23 cellular contexts compared by ENCODE assay signal in the genomic region with DNA sequence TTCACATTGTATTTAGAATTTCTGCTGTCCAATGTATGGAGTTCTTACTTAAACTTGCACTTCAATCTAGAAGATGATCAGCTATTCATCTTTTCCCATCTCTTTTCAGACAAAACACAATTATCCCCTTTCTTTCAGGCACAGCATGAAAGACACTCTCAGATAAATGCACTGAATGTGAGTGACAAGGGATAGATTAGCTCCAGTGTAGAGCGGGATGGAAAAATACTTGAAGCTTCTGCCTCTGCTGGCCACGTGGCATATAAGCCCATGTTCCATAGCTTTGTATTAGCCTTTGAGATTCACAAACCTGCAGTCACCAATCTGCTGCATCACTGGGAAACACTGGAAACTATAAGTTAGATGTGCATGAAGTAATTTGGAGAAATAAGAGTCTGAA.
A peak's percentile ranks its signal among the peaks of the same experiment; 100 is the strongest.
DNase-seq lines count a peak whose midpoint lies in the region; ATAC-seq and TF ChIP-seq lines count a peak whose summit lies in the region.
"Had no signal": no experiment of that assay in that cellular context is flagged by ENCODE, and none has a peak within 500 bp of the region (broad histone marks: within the 10 kb centered on the region; RNA-seq: fewer than 3 reads in every experiment).

No MANE protein-coding gene starts in this region.

- H3K27me3 ChIP-seq in endodermal cell (ENCODE audit: control insufficient read depth, insufficient read depth, low read length, poor library complexity, severe bottlenecking) = no peaks in the 10 kb centered on the region
- H3K27me3 ChIP-seq: ascending aorta, foreskin keratinocyte, pancreas, testis had no signal

- H3K27ac Mint-ChIP-seq in activated CD4-positive, alpha-beta T cell treated with anti-CD3 and anti-CD28 coated beads, Interleukin-2, amount 10 ng/mL, durations not matched to agents 24 days and 14 days = no peak overlapping the region
- H3K27ac Mint-ChIP-seq in activated CD4-positive, alpha-beta T cell treated with anti-CD3 and anti-CD28 coated beads, Interleukin-2, amount 10 ng/mL, durations not matched to agents 7 days and 5 days = no peak overlapping the region
- H3K27ac Mint-ChIP-seq in endodermal cell = no peak overlapping the region
- H3K27ac Mint-ChIP-seq: activated CD8-positive, alpha-beta T cell treated with anti-CD3 and anti-CD28 coated beads for 36 hours; activated naive CD4-positive, alpha-beta T cell treated with anti-CD3 and anti-CD28 coated beads, Interleukin-2, amount 50 U/mL, for 72 hours; activated T-cell treated with anti-CD3 and anti-CD28 coated beads, Interleukin-2, amount 50 U/mL, for 24 hours; memory B cell; naive thymus-derived CD4-positive, alpha-beta T cell; stimulated activated effector memory CD8-positive, alpha-beta T cell treated with anti-CD3 and anti-CD28 coated beads, Interleukin-12 subunit alpha, Interleukin-12 subunit beta, amount 100 ng/mL, for 72 hours; T-helper 2 cell treated with Interferon-gamma antibody and Interleukin-4, amounts not matched to agents 5 μg/mL and 100 μg/mL, for 36 hours had no signal

- no peak overlapping the region for H3K9ac ChIP-seq in endodermal cell (ENCODE audit: extremely low read depth, low read length, poor library complexity, severe bottlenecking)

- H3K36me3 ChIP-seq in endodermal cell (ENCODE audit: control insufficient read depth, insufficient read depth, low read length) = no peaks in the 10 kb centered on the region
- H3K36me3 ChIP-seq: ascending aorta, pancreas had no signal

- H3K4me1 Mint-ChIP-seq in activated CD4-positive, alpha-beta T cell treated with anti-CD3 and anti-CD28 coated beads, Interleukin-2, amount 10 ng/mL, durations not matched to agents 24 days and 14 days = no peaks in the 10 kb centered on the region
- H3K4me1 Mint-ChIP-seq in activated CD4-positive, alpha-beta T cell treated with anti-CD3 and anti-CD28 coated beads, Interleukin-2, amount 10 ng/mL, durations not matched to agents 7 days and 5 days = no peaks in the 10 kb centered on the region
- H3K4me1 Mint-ChIP-seq in endodermal cell = peaks cover 7% of the 10 kb centered on the region
- H3K4me1 Mint-ChIP-seq: memory B cell; naive thymus-derived CD4-positive, alpha-beta T cell; stimulated activated effector memory CD8-positive, alpha-beta T cell treated with anti-CD3 and anti-CD28 coated beads, Interleukin-12 subunit alpha, Interleukin-12 subunit beta, amount 100 ng/mL, for 72 hours had no signal

- DNase-seq in activated CD4-positive, alpha-beta T cell treated with anti-CD3 and anti-CD28 coated beads, Interleukin-2, amount 10 ng/mL, durations not matched to agents 24 days and 14 days = peak; percentile 37
- DNase-seq in activated CD4-positive, alpha-beta T cell treated with anti-CD3 and anti-CD28 coated beads, Interleukin-2, amount 10 ng/mL, durations not matched to agents 7 days and 5 days = no peak
- DNase-seq in NCI-H2227 treated with DMSO at 0.1 percent for 48 hours (lab: John Stamatoyannopoulos, UW) (peak; percentile 87), endodermal cell (no peak), superior temporal gyrus (ENCODE audit: extremely low spot score) (peak; percentile 46)
- no peak for DNase-seq in activated T-cell treated with anti-CD3 and anti-CD28 coated beads, Interleukin-2, amount 50 U/mL, for 48 hours
- DNase-seq: activated CD4-positive, CD25-positive, alpha-beta regulatory T cell; activated CD8-positive, alpha-beta T cell treated with anti-CD3 and anti-CD28 coated beads for 36 hours; activated T-cell treated with anti-CD3 and anti-CD28 coated beads, Interleukin-2, amount 50 U/mL, for 24 hours; central memory CD4-positive, alpha-beta T cell; DMS153; naive thymus-derived CD4-positive, alpha-beta T cell; pancreas; testis had no signal

- POLR2A ChIA-PET in activated CD4-positive, alpha-beta T cell treated with anti-CD3 and anti-CD28 coated beads, Interleukin-2, amount 10 ng/mL, durations not matched to agents 7 days and 5 days (lab: Charles Lee) = no interaction called here

- H3K27me3 Mint-ChIP-seq in activated CD4-positive, alpha-beta T cell treated with anti-CD3 and anti-CD28 coated beads, Interleukin-2, amount 10 ng/mL, durations not matched to agents 24 days and 14 days = peaks cover 19% of the 10 kb centered on the region
- peaks cover 10% of the 10 kb centered on the region for H3K27me3 Mint-ChIP-seq in activated CD4-positive, alpha-beta T cell treated with anti-CD3 and anti-CD28 coated beads, Interleukin-2, amount 10 ng/mL, durations not matched to agents 7 days and 5 days
- no peaks in the 10 kb centered on the region for H3K27me3 Mint-ChIP-seq in endodermal cell (ENCODE audit: insufficient read depth)
- H3K27me3 Mint-ChIP-seq: activated T-cell treated with anti-CD3 and anti-CD28 coated beads, Interleukin-2, amount 50 U/mL, for 24 hours; memory B cell had no signal

- ATAC-seq in HG03045 (IDR thresholded peaks at IDR 0.05; ENCODE audit: unreplicated experiment) = no peak
- ATAC-seq in HG03039 (IDR thresholded peaks at IDR 0.05; ENCODE audit: unreplicated experiment) = no peak
- ATAC-seq: activated CD8-positive, alpha-beta T cell treated with anti-CD3 and anti-CD28 coated beads for 36 hours; naive thymus-derived CD4-positive, alpha-beta T cell; pancreas; stimulated activated effector memory CD8-positive, alpha-beta T cell treated with anti-CD3 and anti-CD28 coated beads, Interleukin-12 subunit alpha, Interleukin-12 subunit beta, amount 100 ng/mL, for 72 hours had no signal

- CTCF ChIA-PET in activated CD4-positive, alpha-beta T cell treated with anti-CD3 and anti-CD28 coated beads, Interleukin-2, amount 10 ng/mL, durations not matched to agents 7 days and 5 days (lab: Charles Lee) = interaction anchor here (0.6 to 1.8 kb wide), 5 partner anchors 10 to 191 kb away, joined by 3 to 5 read pairs (median 3); a partner anchor contains a TSS

- peak; percentile 66 for TF ChIP-seq CTCF in endodermal cell (conservative IDR thresholded peaks at IDR 0.05)

- no peaks in the 10 kb centered on the region for H3K4me1 ChIP-seq in endodermal cell (ENCODE audit: control insufficient read depth, insufficient read depth, low read length)
- H3K4me1 ChIP-seq: ascending aorta, foreskin keratinocyte, pancreas, testis had no signal

- no peak overlapping the region for H3K4me3 Mint-ChIP-seq in activated CD4-positive, alpha-beta T cell treated with anti-CD3 and anti-CD28 coated beads, Interleukin-2, amount 10 ng/mL, durations not matched to agents 24 days and 14 days
- no peak overlapping the region for H3K4me3 Mint-ChIP-seq in activated CD4-positive, alpha-beta T cell treated with anti-CD3 and anti-CD28 coated beads, Interleukin-2, amount 10 ng/mL, durations not matched to agents 7 days and 5 days
- no peak overlapping the region for H3K4me3 Mint-ChIP-seq in endodermal cell
- H3K4me3 Mint-ChIP-seq: activated CD8-positive, alpha-beta T cell treated with anti-CD3 and anti-CD28 coated beads for 36 hours; activated T-cell treated with anti-CD3 and anti-CD28 coated beads, Interleukin-2, amount 50 U/mL, for 24 hours; memory B cell; naive thymus-derived CD4-positive, alpha-beta T cell; stimulated activated effector memory CD8-positive, alpha-beta T cell treated with anti-CD3 and anti-CD28 coated beads, Interleukin-12 subunit alpha, Interleukin-12 subunit beta, amount 100 ng/mL, for 72 hours; T-helper 2 cell treated with Interferon-gamma antibody and Interleukin-4, amounts not matched to agents 5 μg/mL and 100 μg/mL, for 36 hours had no signal

- no peak overlapping the region for H3K27ac ChIP-seq in endodermal cell (ENCODE audit: low read depth, low read length)
- H3K27ac ChIP-seq: ascending aorta, epithelial cell of prostate, foreskin keratinocyte, pancreas, testis had no signal

- H3K9me3 ChIP-seq in endodermal cell (ENCODE audit: control insufficient read depth, low read length) = no peaks in the 10 kb centered on the region
- H3K9me3 ChIP-seq: ascending aorta, pancreas, testis had no signal

- no peaks in the 10 kb centered on the region for H3K9me3 Mint-ChIP-seq in activated CD4-positive, alpha-beta T cell treated with anti-CD3 and anti-CD28 coated beads, Interleukin-2, amount 10 ng/mL, durations not matched to agents 24 days and 14 days
- H3K9me3 Mint-ChIP-seq in activated CD4-positive, alpha-beta T cell treated with anti-CD3 and anti-CD28 coated beads, Interleukin-2, amount 10 ng/mL, durations not matched to agents 7 days and 5 days = no peaks in the 10 kb centered on the region
- H3K9me3 Mint-ChIP-seq in endodermal cell = no peaks in the 10 kb centered on the region
- H3K9me3 Mint-ChIP-seq: activated CD8-positive, alpha-beta T cell treated with anti-CD3 and anti-CD28 coated beads for 36 hours; activated naive CD4-positive, alpha-beta T cell treated with anti-CD3 and anti-CD28 coated beads, Interleukin-2, amount 50 U/mL, for 72 hours; activated T-cell treated with anti-CD3 and anti-CD28 coated beads, Interleukin-2, amount 50 U/mL, for 24 hours; memory B cell; naive thymus-derived CD4-positive, alpha-beta T cell; stimulated activated effector memory CD8-positive, alpha-beta T cell treated with anti-CD3 and anti-CD28 coated beads, Interleukin-12 subunit alpha, Interleukin-12 subunit beta, amount 100 ng/mL, for 72 hours; T-helper 2 cell treated with Interferon-gamma antibody and Interleukin-4, amounts not matched to agents 5 μg/mL and 100 μg/mL, for 36 hours had no signal

- WGBS in endodermal cell (ENCODE audit: insufficient coverage in 1 of 2, insufficient read length in 1 of 2), 2 experiments = 55 to 59% methylated on average over 2 of the region's 2 CpGs

- H3K36me3 Mint-ChIP-seq in activated CD4-positive, alpha-beta T cell treated with anti-CD3 and anti-CD28 coated beads, Interleukin-2, amount 10 ng/mL, durations not matched to agents 24 days and 14 days (ENCODE audit: low read depth) = no peaks in the 10 kb centered on the region
- no peaks in the 10 kb centered on the region for H3K36me3 Mint-ChIP-seq in activated CD4-positive, alpha-beta T cell treated with anti-CD3 and anti-CD28 coated beads, Interleukin-2, amount 10 ng/mL, durations not matched to agents 7 days and 5 days (ENCODE audit: low read depth)
- no peaks in the 10 kb centered on the region for H3K36me3 Mint-ChIP-seq in endodermal cell (ENCODE audit: low read depth)
- H3K36me3 Mint-ChIP-seq: activated naive CD4-positive, alpha-beta T cell treated with anti-CD3 and anti-CD28 coated beads, Interleukin-2, amount 50 U/mL, for 72 hours; memory B cell; naive thymus-derived CD4-positive, alpha-beta T cell; stimulated activated effector memory CD8-positive, alpha-beta T cell treated with anti-CD3 and anti-CD28 coated beads, Interleukin-12 subunit alpha, Interleukin-12 subunit beta, amount 100 ng/mL, for 72 hours had no signal

- intact Hi-C loops in activated CD4-positive, alpha-beta T cell treated with anti-CD3 and anti-CD28 coated beads, Interleukin-2, amount 10 ng/mL, durations not matched to agents 24 days and 14 days (cut with micrococcal nuclease) = no loop called here

- no peak overlapping the region for H3K4me3 ChIP-seq in endodermal cell (ENCODE audit: low read length)
- H3K4me3 ChIP-seq: ascending aorta, pancreas, testis had no signal

Comparison
In these comparisons a context has a peak if more than half of its experiments do, and no peak if none do; other contexts are left out.
1. DNase-seq: peak in activated CD4-positive, alpha-beta T cell treated with anti-CD3 and anti-CD28 coated beads, Interleukin-2, amount 10 ng/mL, durations not matched to agents 24 days and 14 days (single experiment), NCI-H2227 treated with DMSO at 0.1 percent for 48 hours (single experiment) and superior temporal gyrus (single experiment); none in activated CD4-positive, alpha-beta T cell treated with anti-CD3 and anti-CD28 coated beads, Interleukin-2, amount 10 ng/mL, durations not matched to agents 7 days and 5 days (single experiment), endodermal cell (single experiment) and activated T-cell treated with anti-CD3 and anti-CD28 coated beads, Interleukin-2, amount 50 U/mL, for 48 hours (0 of 2).